Comparison of ENCODE assay signal across 2 cellular contexts in genomic region chr22:44739666-44740065, GRCh38. TPM values are rescaled to one million over a fixed set of nuclear protein-coding genes. Genes with fewer than 3 reads are reported as not detected.
"Had no signal": no experiment of that assay in that cellular context is flagged by ENCODE, and none has a peak within 500 bp of the region (broad histone marks: within the 10 kb centered on the region; RNA-seq: fewer than 3 reads in every experiment).

No MANE protein-coding gene starts in this region.

RNA-seq across cellular contexts. Expression of gene ARHGAP8, which starts 12.7 kb away (rescaled TPM):
- total RNA-seq: lung microvascular endothelial cell had no signal
- polyA plus RNA-seq: aorta had no signal
